In genomic region chr3:51802091-51802720, GRCh38 we compare ENCODE assay signal across 1 cellular context.
TF ChIP-seq lines count a peak whose summit lies in the region.

No MANE protein-coding gene starts in this region.

TF ChIP-seq in HepG2, 621 proteins besides CTCF, POLR2A, EP300 and RAD21:
- TF ChIP-seq PAXIP1 (CRISPR knock-in tag; conservative IDR thresholded peaks at IDR 0.05) (no peak), SNAPC2 (CRISPR knock-in tag; IDR thresholded peaks at IDR 0.05) (no peak), ZNF274 (CRISPR knock-in tag; IDR thresholded peaks at IDR 0.05) (no peak), ZNF224 (CRISPR knock-in tag; IDR thresholded peaks at IDR 0.05) (no peak), ZNF747 (CRISPR knock-in tag; IDR thresholded peaks at IDR 0.05; ENCODE audit: borderline replicate concordance) (no peak), ZSCAN9 (CRISPR knock-in tag; IDR thresholded peaks at IDR 0.05; ENCODE audit: borderline replicate concordance) (no peak), SATB2 (CRISPR knock-in tag; IDR thresholded peaks at IDR 0.05) (no peak), TMF1 (CRISPR knock-in tag; IDR thresholded peaks at IDR 0.05; ENCODE audit: low read depth) (no peak)
